12 cellular contexts compared by ENCODE assay signal in genomic region chr4:159071178-159071968, GRCh38. TPM values are rescaled to one million over a fixed set of nuclear protein-coding genes. Genes with fewer than 3 reads are reported as not detected.
DNase-seq lines count a peak whose midpoint lies in the region; ATAC-seq, FAIRE-seq and TF ChIP-seq lines count a peak whose summit lies in the region.
"Had no signal": no experiment of that assay in that cellular context is flagged by ENCODE, and none has a peak within 500 bp of the region (broad histone marks: within the 10 kb centered on the region; RNA-seq: fewer than 3 reads in every experiment).

No MANE protein-coding gene starts in this region.

- TF ChIP-seq CTCF in cardiac fibroblast (IDR thresholded peaks at IDR 0.05; ENCODE audit: low read depth, low read length) (no peak), transverse colon (IDR thresholded peaks at IDR 0.05) (no peak)

- TF ChIP-seq POLR2A in transverse colon (IDR thresholded peaks at IDR 0.05), result no peak

- no peaks in the 10 kb centered on the region for H3K36me3 Mint-ChIP-seq in activated naive CD4-positive, alpha-beta T cell treated with anti-CD3 and anti-CD28 coated beads for 36 hours (ENCODE audit: low read depth)
- H3K36me3 Mint-ChIP-seq in activated naive CD4-positive, alpha-beta T cell treated with anti-CD3 and anti-CD28 coated beads, Interleukin-2, amount 10 ng/mL, durations not matched to agents 7 days and 5 days, result no peaks in the 10 kb centered on the region

- peaks cover 34% of the 10 kb centered on the region for H3K4me1 Mint-ChIP-seq in activated naive CD4-positive, alpha-beta T cell treated with anti-CD3 and anti-CD28 coated beads for 36 hours (ENCODE audit: low read depth)
- H3K4me1 Mint-ChIP-seq in activated naive CD4-positive, alpha-beta T cell treated with anti-CD3 and anti-CD28 coated beads, Interleukin-2, amount 10 ng/mL, durations not matched to agents 7 days and 5 days, result peaks cover 11% of the 10 kb centered on the region
- H3K4me1 Mint-ChIP-seq: neural crest cell had no signal

- ATAC-seq in GM18517 (IDR thresholded peaks at IDR 0.05; ENCODE audit: unreplicated experiment) (no peak), HG02623 (IDR thresholded peaks at IDR 0.05; ENCODE audit: unreplicated experiment) (no peak)
- ATAC-seq: activated T-cell treated with anti-CD3 and anti-CD28 coated beads, Interleukin-2, amount 50 U/mL, for 4 hours had no signal

- no peaks in the 10 kb centered on the region for H3K9me3 ChIP-seq in transverse colon

- intact Hi-C loops in activated naive CD4-positive, alpha-beta T cell treated with anti-CD3 and anti-CD28 coated beads for 36 hours (cut with micrococcal nuclease), result no loop called here
- intact Hi-C loops in transverse colon (cut with DNase I; ENCODE audit: low total_unique reads), result no loop called here

- H3K4me1 ChIP-seq in transverse colon, result peaks cover 0 to 15% (median 6%) of the 10 kb centered on the region in 4 donors

- H3K27me3 ChIP-seq in transverse colon, result no peaks in the 10 kb centered on the region

- TF ChIP-seq EP300 in transverse colon (IDR thresholded peaks at IDR 0.05; ENCODE audit: low read depth), result no peak

- peak overlapping the region; percentile 10 to 51 (median 35) for H3K27ac ChIP-seq in transverse colon

- no peak overlapping the region for H3K4me3 Mint-ChIP-seq in activated naive CD4-positive, alpha-beta T cell treated with anti-CD3 and anti-CD28 coated beads for 36 hours
- H3K4me3 Mint-ChIP-seq in activated naive CD4-positive, alpha-beta T cell treated with anti-CD3 and anti-CD28 coated beads, Interleukin-2, amount 10 ng/mL, durations not matched to agents 7 days and 5 days, result no peak overlapping the region
- H3K4me3 Mint-ChIP-seq: activated T-cell treated with anti-CD3 and anti-CD28 coated beads, Interleukin-2, amount 50 U/mL, for 4 hours; neural crest cell; T-helper 1 cell treated with Interleukin-12 subunit alpha and Interleukin-12 subunit beta and Interleukin-4 antibody, amounts not matched to agents 30 μg/mL and 1 μg/mL, for 36 hours had no signal

- DNase-seq in activated naive CD4-positive, alpha-beta T cell treated with anti-CD3 and anti-CD28 coated beads for 36 hours, result no peak
- no peak for DNase-seq in activated naive CD4-positive, alpha-beta T cell treated with anti-CD3 and anti-CD28 coated beads, Interleukin-2, amount 10 ng/mL, durations not matched to agents 7 days and 5 days
- DNase-seq in cardiac fibroblast (ENCODE audit: low read depth in 2 of 2), result peak; percentile 35 to 77
- DNase-seq in transverse colon, result no peak
- DNase-seq in NCI-H526 treated with DMSO at 0.1 percent for 48 hours (lab: John Stamatoyannopoulos, UW), result no peak
- DNase-seq: activated T-cell treated with anti-CD3 and anti-CD28 coated beads, Interleukin-2, amount 50 U/mL, for 4 hours had no signal

- CTCF ChIA-PET in activated naive CD4-positive, alpha-beta T cell treated with anti-CD3 and anti-CD28 coated beads for 36 hours (lab: Charles Lee), result interaction anchor here (1.1 kb wide), 1 partner anchor 8 kb away, joined by 3 read pairs; no protein-coding TSS in a partner anchor
- CTCF ChIA-PET in activated naive CD4-positive, alpha-beta T cell treated with anti-CD3 and anti-CD28 coated beads, Interleukin-2, amount 10 ng/mL, durations not matched to agents 7 days and 5 days (lab: Charles Lee), result no interaction called here

- 14 to 34% methylated on average over 1 of the region's 1 CpG for WGBS in transverse colon (ENCODE audit: low coverage in 1 of 2), 2 donors

- no peaks in the 10 kb centered on the region for H3K27me3 Mint-ChIP-seq in activated naive CD4-positive, alpha-beta T cell treated with anti-CD3 and anti-CD28 coated beads for 36 hours (ENCODE audit: low read depth)
- H3K27me3 Mint-ChIP-seq in activated naive CD4-positive, alpha-beta T cell treated with anti-CD3 and anti-CD28 coated beads, Interleukin-2, amount 10 ng/mL, durations not matched to agents 7 days and 5 days, result no peaks in the 10 kb centered on the region

- H3K9me3 Mint-ChIP-seq in activated naive CD4-positive, alpha-beta T cell treated with anti-CD3 and anti-CD28 coated beads for 36 hours, result no peaks in the 10 kb centered on the region
- no peaks in the 10 kb centered on the region for H3K9me3 Mint-ChIP-seq in activated naive CD4-positive, alpha-beta T cell treated with anti-CD3 and anti-CD28 coated beads, Interleukin-2, amount 10 ng/mL, durations not matched to agents 7 days and 5 days
- H3K9me3 Mint-ChIP-seq: activated T-cell treated with anti-CD3 and anti-CD28 coated beads, Interleukin-2, amount 50 U/mL, for 4 hours; neural crest cell; T-helper 1 cell treated with Interleukin-12 subunit alpha and Interleukin-12 subunit beta and Interleukin-4 antibody, amounts not matched to agents 30 μg/mL and 1 μg/mL, for 36 hours had no signal

- in situ Hi-C loops in transverse colon (cut with MboI; ENCODE audit: low pct_ligation_motif_present in 1 of 4, low pct_unique_long_range_greater_than_20kb in 1 of 4, low sequenced_read_pairs in 3 of 4), result no loop called here

- peak overlapping the region; percentile 50 for H3K27ac Mint-ChIP-seq in activated naive CD4-positive, alpha-beta T cell treated with anti-CD3 and anti-CD28 coated beads for 36 hours
- H3K27ac Mint-ChIP-seq in activated naive CD4-positive, alpha-beta T cell treated with anti-CD3 and anti-CD28 coated beads, Interleukin-2, amount 10 ng/mL, durations not matched to agents 7 days and 5 days, result no peak overlapping the region
- H3K27ac Mint-ChIP-seq: T-helper 1 cell treated with Interleukin-12 subunit alpha and Interleukin-12 subunit beta and Interleukin-4 antibody, amounts not matched to agents 30 μg/mL and 1 μg/mL, for 36 hours had no signal

- H3K4me3 ChIP-seq in cardiac fibroblast (replicated peaks in 1 of 2; ENCODE audit: low read depth in 2 of 2, low read length in 2 of 2) (no peak overlapping the region), transverse colon (no peak overlapping the region)

- no peaks in the 10 kb centered on the region for H3K36me3 ChIP-seq in transverse colon

- peak; percentile 56 for FAIRE-seq in islet of Langerhans (lab: Jason Lieb, UNC)
- FAIRE-seq: A204.1 had no signal

RNA-seq across cellular contexts. Expression of gene RAPGEF2, which starts 31.5 kb away (rescaled TPM):
- total RNA-seq in activated naive CD4-positive, alpha-beta T cell treated with anti-CD3 and anti-CD28 coated beads for 36 hours, result 10 to 100 TPM; 21.2 to 26.1 TPM
- total RNA-seq in transverse colon, result 10 to 100 TPM; 23.3 to 64.8 (median 49.6) TPM

Comparison
In these comparisons a context has a peak if more than half of its experiments do, and no peak if none do; other contexts are left out.
1. DNase-seq: peak in cardiac fibroblast (2 of 2); none in activated naive CD4-positive, alpha-beta T cell treated with anti-CD3 and anti-CD28 coated beads for 36 hours (single experiment), activated naive CD4-positive, alpha-beta T cell treated with anti-CD3 and anti-CD28 coated beads, Interleukin-2, amount 10 ng/mL, durations not matched to agents 7 days and 5 days (single experiment), transverse colon (single experiment) and NCI-H526 treated with DMSO at 0.1 percent for 48 hours (single experiment).